ENCODE assay signal across 8 cellular contexts in the genomic region with DNA sequence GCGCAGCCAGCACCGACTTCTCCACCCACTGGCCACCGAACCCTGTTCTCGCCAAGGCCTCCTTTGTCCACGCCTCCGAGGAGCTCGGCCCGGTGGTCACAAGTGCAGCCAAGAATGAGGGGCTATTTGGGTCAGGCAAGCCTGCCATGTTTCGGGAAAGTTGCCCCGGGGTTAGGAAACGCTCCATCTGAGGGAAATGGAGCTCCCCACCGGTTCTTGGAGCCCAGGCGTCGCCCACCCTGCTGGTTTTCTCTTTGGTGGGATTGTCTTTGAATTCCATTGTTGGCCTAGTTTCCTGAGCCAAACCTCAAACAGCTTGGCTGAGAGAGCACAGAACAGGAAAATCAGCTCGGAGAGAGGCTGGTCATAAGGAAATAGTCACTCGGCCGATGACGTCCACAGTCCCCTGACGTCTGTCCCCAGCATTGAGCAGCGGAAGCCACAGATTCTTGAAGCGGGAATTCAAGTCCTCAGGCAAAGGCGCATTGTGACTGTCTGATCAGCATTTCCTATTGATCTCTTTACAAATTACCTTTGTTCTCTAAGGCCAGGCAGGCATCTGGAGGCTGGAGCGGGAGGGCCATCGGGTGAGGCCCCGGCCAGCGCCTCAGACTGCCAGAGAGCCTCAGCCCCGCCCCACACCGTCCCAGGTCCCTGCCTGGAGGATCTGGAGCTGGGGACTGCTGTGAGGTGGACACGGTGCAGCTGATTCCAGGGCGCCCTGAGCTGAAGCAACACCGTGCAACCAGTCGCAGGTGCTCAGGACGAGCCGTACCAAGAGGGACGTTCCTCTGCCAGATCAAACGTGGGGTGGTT.
A peak's percentile ranks its signal among the peaks of the same experiment; 100 is the strongest.
DNase-seq lines count a peak whose midpoint lies in the region; ATAC-seq and TF ChIP-seq lines count a peak whose summit lies in the region.

No MANE protein-coding gene starts in this region.

- H3K36me3 ChIP-seq in mucosa of rectum (ENCODE audit: control insufficient read depth in 2 of 2, insufficient read depth in 2 of 2, low read length in 2 of 2) (no peaks in the 10 kb centered on the region), SK-N-SH (replicated peaks in 1 of 2; ENCODE audit: control insufficient read depth in 1 of 2, insufficient read depth in 2 of 2, low read length in 1 of 2) (no peaks in the 10 kb centered on the region)

- TF ChIP-seq CTCF in SK-N-SH (IDR thresholded peaks at IDR 0.05) = no peak

- H3K79me2 ChIP-seq in SK-N-SH (ENCODE audit: insufficient read depth) = no peaks in the 10 kb centered on the region

- H3K27me3 ChIP-seq in mucosa of rectum (ENCODE audit: control insufficient read depth in 2 of 2, insufficient read depth in 2 of 2, low read length in 2 of 2) (peaks cover 3 to 6% of the 10 kb centered on the region in 2 donors), SK-N-SH (ENCODE audit: insufficient read depth) (no peaks in the 10 kb centered on the region)

- H2AFZ ChIP-seq in SK-N-SH (ENCODE audit: low read depth) = no peak overlapping the region

- no peaks in the 10 kb centered on the region for H3K9me2 ChIP-seq in SK-N-SH

- no peak overlapping the region for H3K4me2 ChIP-seq in SK-N-SH

- intact Hi-C loops in Right ventricle myocardium inferior (cut with DNase I) (loop anchor here (10.0 kb wide), 1 partner anchor 318 kb away; no protein-coding TSS in a partner anchor), cardiac septum (cut with DNase I) (loop anchor here (5.0 kb wide), 1 partner anchor 125 kb away; no protein-coding TSS in a partner anchor)

- H3K27ac ChIP-seq in epithelial cell of prostate (no peak overlapping the region), mucosa of rectum (ENCODE audit: low read depth in 2 of 2, low read length in 2 of 2) (peak overlapping the region; percentile 13 to 23), SK-N-SH (ENCODE audit: low read depth in 2 of 2, low read length in 1 of 2) (no peak overlapping the region)

- H4K20me1 ChIP-seq in SK-N-SH (ENCODE audit: insufficient read depth) = no peaks in the 10 kb centered on the region

- TF ChIP-seq RAD21 in SK-N-SH (IDR thresholded peaks at IDR 0.05; ENCODE audit: low read length) = no peak

- no peaks in the 10 kb centered on the region for H3K4me1 ChIP-seq in mucosa of rectum (ENCODE audit: control insufficient read depth in 2 of 2, insufficient read depth in 2 of 2, low read length in 2 of 2)
- peaks cover 0 to 4% of the 10 kb centered on the region in 2 experiments; a peak in 1 of 4 replicates for H3K4me1 ChIP-seq in SK-N-SH (ENCODE audit: control insufficient read depth in 1 of 2, insufficient read depth in 2 of 2, low read depth in 1 of 2, low read length in 1 of 2)

- no peaks in the 10 kb centered on the region for H3K9me3 ChIP-seq in mucosa of rectum (ENCODE audit: control insufficient read depth in 2 of 2, low read length in 2 of 2)
- H3K9me3 ChIP-seq in SK-N-SH = no peaks in the 10 kb centered on the region

- TF ChIP-seq EP300 in SK-N-SH (IDR thresholded peaks at IDR 0.05; ENCODE audit: borderline replicate concordance in 1 of 2, low read depth in 1 of 2, low read length in 1 of 2) = no peak

- peak overlapping the region in 1 of 2 donors; percentile 13 for H3K4me3 ChIP-seq in mucosa of rectum (ENCODE audit: low read length in 2 of 2)
- no peak overlapping the region for H3K4me3 ChIP-seq in SK-N-SH (ENCODE audit: low read depth in 2 of 2, low read length in 1 of 2)

- DNase-seq in Right ventricle myocardium inferior (ENCODE audit: missing footprints) (peak; percentile 62), cardiac septum (ENCODE audit: low spot score) (no peak), epithelial cell of prostate (ENCODE audit: low read depth, low spot score) (peak; percentile 6), SK-N-SH (no peak), kidney glomerular epithelial cell (lab: John Stamatoyannopoulos, UW) (no peak)
- DNase-seq in activated effector memory CD4-positive, alpha-beta T cell treated with anti-CD3 and anti-CD28 coated beads, Interleukin-2, amount 50 U/mL, for 16 hours = no peak

- no peak overlapping the region for H3K9ac ChIP-seq in mucosa of rectum (ENCODE audit: low read depth in 1 of 2, low read length in 2 of 2)
- H3K9ac ChIP-seq in SK-N-SH = no peak overlapping the region

- CTCF ChIA-PET in SK-N-SH (lab: Yijun Ruan, JAX) = no interaction called here

- ATAC-seq in Right ventricle myocardium inferior (peak; percentile 26), HG03135 (IDR thresholded peaks at IDR 0.05; ENCODE audit: unreplicated experiment) (no peak)

- H3F3A ChIP-seq in SK-N-SH (replicated peaks; ENCODE audit: insufficient read depth) = no peaks in the 10 kb centered on the region

- POLR2A ChIA-PET in SK-N-SH (lab: Yijun Ruan, JAX) = no interaction called here

- WGBS in SK-N-SH (ENCODE audit: low lambda C conversion rate) = 71% methylated on average over 24 of the region's 36 CpGs

TF ChIP-seq in SK-N-SH, 30 proteins besides CTCF, POLR2A, EP300 and RAD21 (continues in another document):
- TF ChIP-seq RXRA (IDR thresholded peaks at IDR 0.05; ENCODE audit: borderline replicate concordance, low read depth) (no peak), TCF12 (IDR thresholded peaks at IDR 0.05) (no peak), MEF2A (IDR thresholded peaks at IDR 0.05; ENCODE audit: borderline replicate concordance, low read depth) (no peak), NRF1 (IDR thresholded peaks at IDR 0.05; ENCODE audit: low read depth, low read length) (no peak), RCOR1 (IDR thresholded peaks at IDR 0.05; ENCODE audit: low read length) (no peak), NFIC (IDR thresholded peaks at IDR 0.05; ENCODE audit: borderline replicate concordance) (no peak), EZH2phosphoT487 (IDR thresholded peaks at IDR 0.05; ENCODE audit: borderline replicate concordance, low read depth) (no peak), GATA2 (CRISPR knock-in tag; IDR thresholded peaks at IDR 0.05) (no peak), TAF1 (IDR thresholded peaks at IDR 0.05; ENCODE audit: borderline replicate concordance, low read depth, low read length) (no peak), FOXM1 (IDR thresholded peaks at IDR 0.05; ENCODE audit: low read depth) (no peak)
- TF ChIP-seq, protein P1, sequence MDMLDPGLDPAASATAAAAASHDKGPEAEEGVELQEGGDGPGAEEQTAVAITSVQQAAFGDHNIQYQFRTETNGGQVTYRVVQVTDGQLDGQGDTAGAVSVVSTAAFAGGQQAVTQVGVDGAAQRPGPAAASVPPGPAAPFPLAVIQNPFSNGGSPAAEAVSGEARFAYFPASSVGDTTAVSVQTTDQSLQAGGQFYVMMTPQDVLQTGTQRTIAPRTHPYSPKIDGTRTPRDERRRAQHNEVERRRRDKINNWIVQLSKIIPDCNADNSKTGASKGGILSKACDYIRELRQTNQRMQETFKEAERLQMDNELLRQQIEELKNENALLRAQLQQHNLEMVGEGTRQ (IDR thresholded peaks at IDR 0.05; ENCODE audit: borderline replicate concordance, low read depth, low read length) = no peak
- TF ChIP-seq, protein P2, sequence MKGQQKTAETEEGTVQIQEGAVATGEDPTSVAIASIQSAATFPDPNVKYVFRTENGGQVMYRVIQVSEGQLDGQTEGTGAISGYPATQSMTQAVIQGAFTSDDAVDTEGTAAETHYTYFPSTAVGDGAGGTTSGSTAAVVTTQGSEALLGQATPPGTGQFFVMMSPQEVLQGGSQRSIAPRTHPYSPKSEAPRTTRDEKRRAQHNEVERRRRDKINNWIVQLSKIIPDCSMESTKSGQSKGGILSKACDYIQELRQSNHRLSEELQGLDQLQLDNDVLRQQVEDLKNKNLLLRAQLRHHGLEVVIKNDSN (IDR thresholded peaks at IDR 0.05; ENCODE audit: borderline replicate concordance, low read depth) = no peak
- TF ChIP-seq, protein P3, sequence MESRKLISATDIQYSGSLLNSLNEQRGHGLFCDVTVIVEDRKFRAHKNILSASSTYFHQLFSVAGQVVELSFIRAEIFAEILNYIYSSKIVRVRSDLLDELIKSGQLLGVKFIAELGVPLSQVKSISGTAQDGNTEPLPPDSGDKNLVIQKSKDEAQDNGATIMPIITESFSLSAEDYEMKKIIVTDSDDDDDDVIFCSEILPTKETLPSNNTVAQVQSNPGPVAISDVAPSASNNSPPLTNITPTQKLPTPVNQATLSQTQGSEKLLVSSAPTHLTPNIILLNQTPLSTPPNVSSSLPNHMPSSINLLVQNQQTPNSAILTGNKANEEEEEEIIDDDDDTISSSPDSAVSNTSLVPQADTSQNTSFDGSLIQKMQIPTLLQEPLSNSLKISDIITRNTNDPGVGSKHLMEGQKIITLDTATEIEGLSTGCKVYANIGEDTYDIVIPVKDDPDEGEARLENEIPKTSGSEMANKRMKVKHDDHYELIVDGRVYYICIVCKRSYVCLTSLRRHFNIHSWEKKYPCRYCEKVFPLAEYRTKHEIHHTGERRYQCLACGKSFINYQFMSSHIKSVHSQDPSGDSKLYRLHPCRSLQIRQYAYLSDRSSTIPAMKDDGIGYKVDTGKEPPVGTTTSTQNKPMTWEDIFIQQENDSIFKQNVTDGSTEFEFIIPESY (IDR thresholded peaks at IDR 0.05; ENCODE audit: borderline replicate concordance, low read depth) = no peak
- TF ChIP-seq, protein P4, sequence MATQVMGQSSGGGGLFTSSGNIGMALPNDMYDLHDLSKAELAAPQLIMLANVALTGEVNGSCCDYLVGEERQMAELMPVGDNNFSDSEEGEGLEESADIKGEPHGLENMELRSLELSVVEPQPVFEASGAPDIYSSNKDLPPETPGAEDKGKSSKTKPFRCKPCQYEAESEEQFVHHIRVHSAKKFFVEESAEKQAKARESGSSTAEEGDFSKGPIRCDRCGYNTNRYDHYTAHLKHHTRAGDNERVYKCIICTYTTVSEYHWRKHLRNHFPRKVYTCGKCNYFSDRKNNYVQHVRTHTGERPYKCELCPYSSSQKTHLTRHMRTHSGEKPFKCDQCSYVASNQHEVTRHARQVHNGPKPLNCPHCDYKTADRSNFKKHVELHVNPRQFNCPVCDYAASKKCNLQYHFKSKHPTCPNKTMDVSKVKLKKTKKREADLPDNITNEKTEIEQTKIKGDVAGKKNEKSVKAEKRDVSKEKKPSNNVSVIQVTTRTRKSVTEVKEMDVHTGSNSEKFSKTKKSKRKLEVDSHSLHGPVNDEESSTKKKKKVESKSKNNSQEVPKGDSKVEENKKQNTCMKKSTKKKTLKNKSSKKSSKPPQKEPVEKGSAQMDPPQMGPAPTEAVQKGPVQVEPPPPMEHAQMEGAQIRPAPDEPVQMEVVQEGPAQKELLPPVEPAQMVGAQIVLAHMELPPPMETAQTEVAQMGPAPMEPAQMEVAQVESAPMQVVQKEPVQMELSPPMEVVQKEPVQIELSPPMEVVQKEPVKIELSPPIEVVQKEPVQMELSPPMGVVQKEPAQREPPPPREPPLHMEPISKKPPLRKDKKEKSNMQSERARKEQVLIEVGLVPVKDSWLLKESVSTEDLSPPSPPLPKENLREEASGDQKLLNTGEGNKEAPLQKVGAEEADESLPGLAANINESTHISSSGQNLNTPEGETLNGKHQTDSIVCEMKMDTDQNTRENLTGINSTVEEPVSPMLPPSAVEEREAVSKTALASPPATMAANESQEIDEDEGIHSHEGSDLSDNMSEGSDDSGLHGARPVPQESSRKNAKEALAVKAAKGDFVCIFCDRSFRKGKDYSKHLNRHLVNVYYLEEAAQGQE (IDR thresholded peaks at IDR 0.05; ENCODE audit: low read depth, low read length) = no peak

Comparison
In these comparisons a context has a peak if more than half of its experiments do, and no peak if none do; other contexts are left out.
1. DNase-seq: peak in Right ventricle myocardium inferior (single experiment) and epithelial cell of prostate (single experiment); none in cardiac septum (single experiment), SK-N-SH (single experiment), activated effector memory CD4-positive, alpha-beta T cell treated with anti-CD3 and anti-CD28 coated beads, Interleukin-2, amount 50 U/mL, for 16 hours (single experiment) and kidney glomerular epithelial cell (single experiment).
2. H3K27ac ChIP-seq: peak in mucosa of rectum (2 of 2); none in epithelial cell of prostate (single experiment) and SK-N-SH (0 of 2).